In the genomic region with DNA sequence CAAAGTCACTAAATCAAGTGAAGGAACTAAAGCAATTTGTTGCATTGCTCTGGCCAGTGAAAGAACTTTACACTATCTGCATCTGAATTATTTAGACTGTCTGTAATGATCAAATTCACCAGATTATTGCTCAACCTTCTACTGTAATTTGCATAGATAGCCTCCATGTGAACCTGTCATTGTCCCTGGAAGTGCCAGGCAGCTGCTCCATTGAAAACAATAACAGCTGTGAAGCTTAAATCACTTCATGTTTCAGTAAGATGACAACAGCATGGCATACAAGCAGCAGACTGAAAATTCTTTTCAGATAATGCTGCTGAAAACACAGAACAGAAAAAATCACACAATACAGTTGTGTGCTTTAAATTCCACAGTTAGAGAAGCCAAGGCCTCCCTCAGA, we compare ENCODE assay signal across 17 cellular contexts.
A peak's percentile ranks its signal among the peaks of the same experiment; 100 is the strongest.
DNase-seq lines count a peak whose midpoint lies in the region.
"Had no signal": no experiment of that assay in that cellular context is flagged by ENCODE, and none has a peak within 500 bp of the region (broad histone marks: within the 10 kb centered on the region; RNA-seq: fewer than 3 reads in every experiment).

No MANE protein-coding gene starts in this region.

- no peaks in the 10 kb centered on the region for H3K36me3 Mint-ChIP-seq in activated T-helper 2 cell treated with anti-CD3 and anti-CD28 coated beads, Interferon-gamma antibody, Interleukin-2, Interleukin-4, amounts not matched to agents 10 μg/mL and 5 μg/mL and 100 μg/mL, durations not matched to agents 14 hours and 24 hours and 36 hours (ENCODE audit: low read depth)
- H3K36me3 Mint-ChIP-seq: activated naive CD4-positive, alpha-beta T cell treated with anti-CD3 and anti-CD28 coated beads, Interleukin-2, amount 10 ng/mL, durations not matched to agents 7 days and 5 days; stimulated activated naive B cell treated with anti-CD40 and anti-IgM and Interleukin-4, amounts not matched to agents 10 μg/mL and 1 μg/mL and 100 μg/mL, for 72 hours had no signal

- no peak overlapping the region for H3K27ac Mint-ChIP-seq in activated T-helper 2 cell treated with anti-CD3 and anti-CD28 coated beads, Interferon-gamma antibody, Interleukin-2, Interleukin-4, amounts not matched to agents 10 μg/mL and 5 μg/mL and 100 μg/mL, durations not matched to agents 14 hours and 24 hours and 36 hours
- H3K27ac Mint-ChIP-seq: activated CD4-positive, alpha-beta memory T cell treated with anti-CD3 and anti-CD28 coated beads, Interleukin-2, amount 10 ng/mL, durations not matched to agents 7 days and 5 days; activated naive CD4-positive, alpha-beta T cell treated with anti-CD3 and anti-CD28 coated beads, Interleukin-2, amount 10 ng/mL, durations not matched to agents 7 days and 5 days; endodermal cell; stimulated activated naive B cell treated with anti-CD40 and anti-IgM and Interleukin-4, amounts not matched to agents 10 μg/mL and 1 μg/mL and 100 μg/mL, for 72 hours had no signal

- H3K4me3 Mint-ChIP-seq in activated T-helper 2 cell treated with anti-CD3 and anti-CD28 coated beads, Interferon-gamma antibody, Interleukin-2, Interleukin-4, amounts not matched to agents 10 μg/mL and 5 μg/mL and 100 μg/mL, durations not matched to agents 14 hours and 24 hours and 36 hours (ENCODE audit: low read depth): no peak overlapping the region
- H3K4me3 Mint-ChIP-seq: activated CD4-positive, alpha-beta memory T cell treated with anti-CD3 and anti-CD28 coated beads, Interleukin-2, amount 10 ng/mL, durations not matched to agents 7 days and 5 days; activated naive CD4-positive, alpha-beta T cell treated with anti-CD3 and anti-CD28 coated beads, Interleukin-2, amount 10 ng/mL, durations not matched to agents 7 days and 5 days; endodermal cell; stimulated activated naive B cell treated with anti-CD40 and anti-IgM and Interleukin-4, amounts not matched to agents 10 μg/mL and 1 μg/mL and 100 μg/mL, for 72 hours had no signal

- peak; percentile 46 for DNase-seq in DMS153 treated with DMSO at 0.1 percent for 48 hours (lab: John Stamatoyannopoulos, UW; ENCODE audit: unreplicated experiment)
- DNase-seq in NCI-H2029 treated with DMSO at 0.1 percent for 48 hours (lab: John Stamatoyannopoulos, UW): peak; percentile 76
- DNase-seq in astrocyte of the hippocampus (ENCODE audit: low read depth, low spot score): peak; percentile 36
- DNase-seq in pons (ENCODE audit: low spot score): peak; percentile 39
- no peak for DNase-seq in activated CD4-positive, CD25-positive, alpha-beta regulatory T cell (lab: John Stamatoyannopoulos, UW)
- no peak for DNase-seq in NCI-H2171 (lab: John Stamatoyannopoulos, UW)
- DNase-seq in activated T-helper 2 cell treated with anti-CD3 and anti-CD28 coated beads, Interferon-gamma antibody, Interleukin-2, Interleukin-4, amounts not matched to agents 10 μg/mL and 5 μg/mL and 100 μg/mL, durations not matched to agents 14 hours and 24 hours and 36 hours (ENCODE audit: low spot score): no peak
- DNase-seq: activated CD4-positive, alpha-beta memory T cell treated with anti-CD3 and anti-CD28 coated beads, Interleukin-2, amount 10 ng/mL, durations not matched to agents 7 days and 5 days; activated naive CD4-positive, alpha-beta T cell treated with anti-CD3 and anti-CD28 coated beads, Interleukin-2, amount 10 ng/mL, durations not matched to agents 7 days and 5 days; activated T-cell treated with anti-CD3 and anti-CD28 coated beads, Interleukin-2, amount 50 U/mL, for 1 hour; AML-193; endodermal cell; GM23248; Kasumi-1; NCI-H1092 treated with DMSO at 0.1 percent for 48 hours; right cardiac atrium; stimulated activated naive B cell treated with anti-CD40 and anti-IgM and Interleukin-4, amounts not matched to agents 10 μg/mL and 1 μg/mL and 100 μg/mL, for 72 hours had no signal

- no peaks in the 10 kb centered on the region for H3K27me3 Mint-ChIP-seq in activated T-helper 2 cell treated with anti-CD3 and anti-CD28 coated beads, Interferon-gamma antibody, Interleukin-2, Interleukin-4, amounts not matched to agents 10 μg/mL and 5 μg/mL and 100 μg/mL, durations not matched to agents 14 hours and 24 hours and 36 hours (ENCODE audit: low read depth)
- H3K27me3 Mint-ChIP-seq: activated CD4-positive, alpha-beta memory T cell treated with anti-CD3 and anti-CD28 coated beads, Interleukin-2, amount 10 ng/mL, durations not matched to agents 7 days and 5 days; activated naive CD4-positive, alpha-beta T cell treated with anti-CD3 and anti-CD28 coated beads, Interleukin-2, amount 10 ng/mL, durations not matched to agents 7 days and 5 days; stimulated activated naive B cell treated with anti-CD40 and anti-IgM and Interleukin-4, amounts not matched to agents 10 μg/mL and 1 μg/mL and 100 μg/mL, for 72 hours had no signal

- no peaks in the 10 kb centered on the region for H3K9me3 Mint-ChIP-seq in activated T-helper 2 cell treated with anti-CD3 and anti-CD28 coated beads, Interferon-gamma antibody, Interleukin-2, Interleukin-4, amounts not matched to agents 10 μg/mL and 5 μg/mL and 100 μg/mL, durations not matched to agents 14 hours and 24 hours and 36 hours
- H3K9me3 Mint-ChIP-seq: activated CD4-positive, alpha-beta memory T cell treated with anti-CD3 and anti-CD28 coated beads, Interleukin-2, amount 10 ng/mL, durations not matched to agents 7 days and 5 days; activated naive CD4-positive, alpha-beta T cell treated with anti-CD3 and anti-CD28 coated beads, Interleukin-2, amount 10 ng/mL, durations not matched to agents 7 days and 5 days; endodermal cell; stimulated activated naive B cell treated with anti-CD40 and anti-IgM and Interleukin-4, amounts not matched to agents 10 μg/mL and 1 μg/mL and 100 μg/mL, for 72 hours had no signal

- no peaks in the 10 kb centered on the region for H3K4me1 Mint-ChIP-seq in activated T-helper 2 cell treated with anti-CD3 and anti-CD28 coated beads, Interferon-gamma antibody, Interleukin-2, Interleukin-4, amounts not matched to agents 10 μg/mL and 5 μg/mL and 100 μg/mL, durations not matched to agents 14 hours and 24 hours and 36 hours (ENCODE audit: low read depth)
- H3K4me1 Mint-ChIP-seq: activated CD4-positive, alpha-beta memory T cell treated with anti-CD3 and anti-CD28 coated beads, Interleukin-2, amount 10 ng/mL, durations not matched to agents 7 days and 5 days; activated naive CD4-positive, alpha-beta T cell treated with anti-CD3 and anti-CD28 coated beads, Interleukin-2, amount 10 ng/mL, durations not matched to agents 7 days and 5 days; stimulated activated naive B cell treated with anti-CD40 and anti-IgM and Interleukin-4, amounts not matched to agents 10 μg/mL and 1 μg/mL and 100 μg/mL, for 72 hours had no signal

- intact Hi-C loops in activated T-helper 2 cell treated with anti-CD3 and anti-CD28 coated beads, Interferon-gamma antibody, Interleukin-2, Interleukin-4, amounts not matched to agents 10 μg/mL and 5 μg/mL and 100 μg/mL, durations not matched to agents 14 hours and 24 hours and 36 hours (cut with micrococcal nuclease): no loop called here

Comparison
In these comparisons a context has a peak if more than half of its experiments do, and no peak if none do; other contexts are left out.
1. DNase-seq: peak in DMS153 treated with DMSO at 0.1 percent for 48 hours (single experiment), NCI-H2029 treated with DMSO at 0.1 percent for 48 hours (single experiment), astrocyte of the hippocampus (single experiment) and pons (single experiment); none in activated CD4-positive, CD25-positive, alpha-beta regulatory T cell (0 of 4), NCI-H2171 (single experiment) and activated T-helper 2 cell treated with anti-CD3 and anti-CD28 coated beads, Interferon-gamma antibody, Interleukin-2, Interleukin-4, amounts not matched to agents 10 μg/mL and 5 μg/mL and 100 μg/mL, durations not matched to agents 14 hours and 24 hours and 36 hours (single experiment).